3 cellular contexts compared by ENCODE assay signal in the genomic region with DNA sequence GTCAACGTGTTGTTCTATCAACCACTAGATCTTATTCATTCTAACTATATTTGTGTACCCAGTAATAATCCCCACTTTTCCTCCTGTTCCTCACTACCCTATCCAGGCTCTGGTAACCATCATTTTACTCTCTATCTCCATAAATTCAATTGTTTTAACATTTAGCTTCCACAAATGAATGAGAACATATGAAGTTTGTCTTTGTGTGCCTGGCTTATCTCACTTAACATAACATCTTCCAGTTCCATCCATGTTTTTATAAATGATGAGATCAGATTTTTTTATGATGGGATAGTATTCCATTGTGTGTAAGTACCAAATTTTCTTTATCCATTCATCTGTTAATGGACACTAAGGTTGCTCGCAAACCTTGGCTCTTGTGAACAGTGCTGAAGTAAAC. TPM values are rescaled to one million over a fixed set of nuclear protein-coding genes. Genes with fewer than 3 reads are reported as not detected.
"Had no signal": no experiment of that assay in that cellular context is flagged by ENCODE, and none has a peak within 500 bp of the region (broad histone marks: within the 10 kb centered on the region; RNA-seq: fewer than 3 reads in every experiment).

No MANE protein-coding gene starts in this region.

- H3K4me3 ChIP-seq: GM12878 had no signal

- DNase-seq: GDM1, GF-D8 had no signal

- ATAC-seq: GM12878 had no signal

RNA-seq across cellular contexts. Expression of gene IBSP, which starts 59.9 kb away (rescaled TPM):
- total RNA-seq: GM12878 had no signal
- polyA plus RNA-seq: GM12878 had no signal
